Comparison of ENCODE assay signal across 10 cellular contexts in the genomic region with DNA sequence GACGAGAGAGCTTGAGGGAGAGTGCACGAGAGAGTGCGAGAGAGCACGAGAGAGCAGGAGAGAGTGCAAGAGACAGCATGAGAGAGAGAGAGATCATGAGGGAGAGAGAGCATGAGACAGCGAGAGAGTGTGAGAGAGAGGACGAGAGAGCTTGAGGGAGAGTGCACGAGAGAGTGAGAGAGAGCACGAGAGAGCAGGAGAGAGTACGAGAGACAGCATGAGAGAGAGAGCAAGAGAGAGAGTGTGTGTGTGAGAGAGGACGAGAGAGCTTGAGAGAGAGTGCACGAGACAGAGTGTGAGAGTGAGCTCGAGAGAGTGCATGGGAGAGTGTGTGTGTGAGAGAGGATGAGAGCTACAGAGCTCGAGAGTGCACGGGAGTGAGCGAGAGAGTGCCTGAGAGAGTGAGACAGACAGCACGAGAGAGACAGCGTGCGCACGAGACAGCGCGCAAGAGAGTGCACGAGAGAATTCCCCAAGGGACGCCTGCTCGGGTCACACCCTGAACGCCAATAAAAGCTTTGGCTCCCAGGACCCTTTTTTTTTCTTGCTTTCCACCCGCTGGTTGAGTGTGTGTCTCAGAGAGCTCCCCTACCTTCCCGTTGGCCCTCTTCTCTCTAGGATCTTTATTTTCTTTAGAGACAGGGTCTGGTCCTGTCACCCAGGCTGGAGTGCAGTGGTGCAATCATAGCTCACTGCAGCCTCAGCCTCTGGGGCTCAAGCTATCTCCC. TPM values are rescaled to one million over a fixed set of nuclear protein-coding genes. Genes with fewer than 3 reads are reported as not detected.
A peak's percentile ranks its signal among the peaks of the same experiment; 100 is the strongest.
DNase-seq lines count a peak whose midpoint lies in the region; ATAC-seq and TF ChIP-seq lines count a peak whose summit lies in the region.
"Had no signal": no experiment of that assay in that cellular context is flagged by ENCODE, and none has a peak within 500 bp of the region (broad histone marks: within the 10 kb centered on the region; RNA-seq: fewer than 3 reads in every experiment).

No MANE protein-coding gene starts in this region.

- peak overlapping the region; percentile 89 for H3K27ac Mint-ChIP-seq in stimulated activated memory B cell treated with anti-CD40 and anti-IgM and Interleukin-4, amounts not matched to agents 10 μg/mL and 1 μg/mL and 100 μg/mL, for 72 hours

- H3K9me2 ChIP-seq in PC-3 (replicated peaks; ENCODE audit: low read length): no peaks in the 10 kb centered on the region

- POLR2A ChIA-PET in PC-3 (lab: Charles Lee; ENCODE audit: unreplicated experiment): interaction anchor here (0.6 kb wide), 1 partner anchor 34 kb away, joined by 7 read pairs; no protein-coding TSS in a partner anchor

- peaks cover 3% of the 10 kb centered on the region; the same call in 1 of the 2 replicates for H3K4me1 ChIP-seq in PC-3 (ENCODE audit: insufficient read depth, low read length)
- H3K4me1 ChIP-seq in fibroblast of lung (ENCODE audit: control insufficient read depth, extremely low read depth, insufficient read depth, low read length): no peaks in the 10 kb centered on the region

- ATAC-seq in activated CD4-positive, CD25-positive, alpha-beta regulatory T cell treated with anti-CD3 and anti-CD28 coated beads, Interleukin-2, amount 50 U/mL, for 24 hours: peak; percentile 23 to 24
- ATAC-seq in PC-3 (peak; percentile 49), HG02840 (IDR thresholded peaks at IDR 0.05; ENCODE audit: low FRiP score, unreplicated experiment) (no peak)
- ATAC-seq in stimulated activated memory B cell treated with anti-CD40 and anti-IgM and Interleukin-4, amounts not matched to agents 10 μg/mL and 1 μg/mL and 100 μg/mL, for 72 hours: peak; percentile 49

- CTCF ChIA-PET in PC-3 (lab: Charles Lee): no interaction called here

- H3F3A ChIP-seq in PC-3 (ENCODE audit: low read length, unreplicated experiment): no peaks in the 10 kb centered on the region

- H3K27me3 ChIP-seq in PC-3 (ENCODE audit: low read length): peaks cover 59% of the 10 kb centered on the region
- H3K27me3 ChIP-seq in fibroblast of lung (ENCODE audit: control insufficient read depth, insufficient read depth, low read length): peaks cover 17% of the 10 kb centered on the region

- H3K36me3 Mint-ChIP-seq in stimulated activated memory B cell treated with anti-CD40 and anti-IgM and Interleukin-4, amounts not matched to agents 10 μg/mL and 1 μg/mL and 100 μg/mL, for 72 hours: peaks cover 59% of the 10 kb centered on the region

- intact Hi-C loops in PC-3 (cut with micrococcal nuclease): no loop called here

- no peaks in the 10 kb centered on the region for H3K36me3 ChIP-seq in PC-3 (ENCODE audit: low read depth, low read length)
- H3K36me3 ChIP-seq in fibroblast of lung (ENCODE audit: control insufficient read depth, insufficient read depth, low read length): no peaks in the 10 kb centered on the region

- H2AFZ ChIP-seq in PC-3 (ENCODE audit: low read length): peak overlapping the region; percentile 72
- H2AFZ ChIP-seq in fibroblast of lung (ENCODE audit: low read length): peak overlapping the region; percentile 50

- H3K9me3 ChIP-seq in PC-3 (ENCODE audit: low read length) (no peaks in the 10 kb centered on the region), fibroblast of lung (ENCODE audit: control insufficient read depth, insufficient read depth, low read depth, low read length) (no peaks in the 10 kb centered on the region)

- H4K20me1 ChIP-seq in PC-3 (ENCODE audit: low read length) (no peaks in the 10 kb centered on the region), fibroblast of lung (ENCODE audit: control insufficient read depth, extremely low read depth, insufficient read depth, low read length) (no peaks in the 10 kb centered on the region)

- DNase-seq in activated CD4-positive, CD25-positive, alpha-beta regulatory T cell treated with anti-CD3 and anti-CD28 coated beads, Interleukin-2, amount 50 U/mL, for 72 hours: no peak
- DNase-seq in PC-3 (no peak), fibroblast of lung (ENCODE audit: low read depth in 2 of 2) (peak in 1 of 2 donors; percentile 2), NCI-H1048 (lab: John Stamatoyannopoulos, UW) (no peak), NCI-H446 treated with DMSO at 0.1 percent for 48 hours (lab: John Stamatoyannopoulos, UW) (no peak)

- H3K9me3 Mint-ChIP-seq in stimulated activated memory B cell treated with anti-CD40 and anti-IgM and Interleukin-4, amounts not matched to agents 10 μg/mL and 1 μg/mL and 100 μg/mL, for 72 hours: no peaks in the 10 kb centered on the region

- peaks cover 53% of the 10 kb centered on the region for H3K4me1 Mint-ChIP-seq in stimulated activated memory B cell treated with anti-CD40 and anti-IgM and Interleukin-4, amounts not matched to agents 10 μg/mL and 1 μg/mL and 100 μg/mL, for 72 hours

- H3K4me3 ChIP-seq in PC-3 (ENCODE audit: low read length) (peak overlapping the region; percentile 53), fibroblast of lung (replicated peaks in 1 of 4; ENCODE audit: control extremely low read depth in 1 of 4, insufficient read depth in 1 of 4, low read depth in 3 of 4, low read length in 4 of 4) (peak overlapping the region in 1 of 4 experiments; percentile 16)

- no peaks in the 10 kb centered on the region for H3K27me3 Mint-ChIP-seq in stimulated activated memory B cell treated with anti-CD40 and anti-IgM and Interleukin-4, amounts not matched to agents 10 μg/mL and 1 μg/mL and 100 μg/mL, for 72 hours

- H3K9ac ChIP-seq in PC-3 (ENCODE audit: low read length): no peak overlapping the region
- no peak overlapping the region for H3K9ac ChIP-seq in fibroblast of lung (ENCODE audit: insufficient read depth, low read length)
- H3K9ac ChIP-seq: KMS-11 had no signal

- peak overlapping the region; percentile 92 for H3K4me3 Mint-ChIP-seq in stimulated activated memory B cell treated with anti-CD40 and anti-IgM and Interleukin-4, amounts not matched to agents 10 μg/mL and 1 μg/mL and 100 μg/mL, for 72 hours

- BruUV-seq in PC-3 (replicated peaks; lab: Mats Ljungman, UMichigan): no TSS peak

- H3K4me2 ChIP-seq in PC-3 (ENCODE audit: low read length): peak overlapping the region; percentile 81
- H3K4me2 ChIP-seq in fibroblast of lung (ENCODE audit: extremely low read depth, insufficient read depth, low read length): peak overlapping the region; percentile 8
- H3K4me2 ChIP-seq: KMS-11 had no signal

- H3K27ac ChIP-seq in PC-3 (ENCODE audit: low read length) (no peak overlapping the region), fibroblast of lung (ENCODE audit: insufficient read depth, low read length) (no peak overlapping the region)
- H3K27ac ChIP-seq: KMS-11 had no signal

- no peaks in the 10 kb centered on the region for H3K79me2 ChIP-seq in PC-3 (ENCODE audit: low read length)
- H3K79me2 ChIP-seq in fibroblast of lung (ENCODE audit: control insufficient read depth, insufficient read depth, low read length): no peaks in the 10 kb centered on the region

- TF ChIP-seq CTCF in PC-3 (conservative IDR thresholded peaks at IDR 0.05; ENCODE audit: low read depth, low read length) (no peak), fibroblast of lung (conservative IDR thresholded peaks at IDR 0.05 in 1 of 2, IDR thresholded peaks at IDR 0.05 in 1 of 2; ENCODE audit: low read depth in 1 of 2, low read length in 2 of 2) (no peak)

RNA-seq across cellular contexts. Expression of a gene that starts 3.7 kb away (rescaled TPM):
- 2.3 and 2.6 TPM in 2 replicates for total RNA-seq in PC-3 (2014; rRNA removed)
- not detected in 2 replicates for total RNA-seq in fibroblast of lung
- polyA plus RNA-seq in fibroblast of lung: not detected in 2 replicates
- not detected in 2 replicates for polyA plus RNA-seq in fibroblast of lung (2012)
- polyA minus RNA-seq in fibroblast of lung (ENCODE audit: low replicate concordance): not detected in 2 replicates
- polyA plus RNA-seq: BJ had no signal

RNA-seq across cellular contexts. Expression of a gene that starts 56.4 kb away (rescaled TPM):
- 9.6 and 12.5 TPM in 2 replicates for total RNA-seq in PC-3 (2014; rRNA removed)
- 0.26 and 0.66 TPM in 2 replicates for total RNA-seq in fibroblast of lung
- polyA plus RNA-seq in fibroblast of lung: 0.22 and 0.40 TPM in 2 replicates
- 0.37 and 0.54 TPM in 2 replicates for polyA plus RNA-seq in fibroblast of lung (2012)
- polyA minus RNA-seq in fibroblast of lung (ENCODE audit: low replicate concordance): not detected in 2 replicates
